ENCODE assay signal across 12 cellular contexts in genomic region chr7:8133188-8133848, GRCh38.
DNase-seq lines count a peak whose midpoint lies in the region; ATAC-seq, FAIRE-seq and TF ChIP-seq lines count a peak whose summit lies in the region.
"Had no signal": no experiment of that assay in that cellular context is flagged by ENCODE, and none has a peak within 500 bp of the region (broad histone marks: within the 10 kb centered on the region; RNA-seq: fewer than 3 reads in every experiment).

No MANE protein-coding gene starts in this region.

- H3K36me3 ChIP-seq in kidney (ENCODE audit: control insufficient read depth in 1 of 2, insufficient read depth in 2 of 2, low read length in 2 of 2) (peaks cover 0 to 5% of the 10 kb centered on the region in 2 donors), tibial nerve (no peaks in the 10 kb centered on the region)
- H3K36me3 ChIP-seq: BLaER1 had no signal

- H3K4me1 ChIP-seq in kidney (ENCODE audit: control insufficient read depth in 1 of 2, insufficient read depth in 1 of 2, low read depth in 1 of 2, low read length in 2 of 2) (peaks cover 14 to 45% of the 10 kb centered on the region in 2 donors), tibial nerve (no peaks in the 10 kb centered on the region)

- no peak for TF ChIP-seq CTCF in kidney (IDR thresholded peaks at IDR 0.05; ENCODE audit: borderline replicate concordance, extremely low read depth, insufficient read depth)
- no peak for TF ChIP-seq CTCF in tibial nerve (IDR thresholded peaks at IDR 0.05)

- TF ChIP-seq EP300 in tibial nerve (IDR thresholded peaks at IDR 0.05): no peak

- DNase-seq in kidney (no peak), HPDE6-E6E7 (ENCODE audit: extremely low spot score) (no peak), OCI-M1 (lab: John Stamatoyannopoulos, UW) (no peak), tibial nerve (ENCODE audit: low spot score in 2 of 2) (no peak), sciatic nerve (ENCODE audit: low spot score) (no peak)
- DNase-seq: GF-D8, NCI-H187 treated with DMSO at 0.1 percent for 48 hours had no signal

- TF ChIP-seq POLR2A in GM18505 (IDR thresholded peaks at IDR 0.05; ENCODE audit: borderline replicate concordance, extremely low read depth, insufficient read depth, insufficient read length) (no peak), tibial nerve (IDR thresholded peaks at IDR 0.05) (no peak)

- H3K9me3 ChIP-seq in kidney (ENCODE audit: control insufficient read depth in 1 of 2, low read length in 2 of 2): no peaks in the 10 kb centered on the region
- no peaks in the 10 kb centered on the region for H3K9me3 ChIP-seq in tibial nerve
- H3K9me3 ChIP-seq: BLaER1 had no signal

- H3K4me3 ChIP-seq in kidney (ENCODE audit: low read length in 2 of 2): no peak overlapping the region
- no peak overlapping the region for H3K4me3 ChIP-seq in tibial nerve
- H3K4me3 ChIP-seq: BLaER1 had no signal

- no peak overlapping the region for H3K9ac ChIP-seq in kidney (ENCODE audit: low read length in 2 of 2)
- H3K9ac ChIP-seq: BLaER1 had no signal

- no peak for FAIRE-seq in kidney (lab: Jason Lieb, UNC)
- FAIRE-seq: TTC549 had no signal

- H3K27ac ChIP-seq in kidney (ENCODE audit: low read depth in 2 of 2, low read length in 2 of 2) (peak overlapping the region; percentile 49 to 61), tibial nerve (no peak overlapping the region)
- H3K27ac ChIP-seq: BLaER1 had no signal

- intact Hi-C loops in kidney (cut with DNase I): no loop called here
- intact Hi-C loops in sciatic nerve (cut with DNase I): no loop called here

- no peaks in the 10 kb centered on the region for H3K27me3 ChIP-seq in tibial nerve
- H3K27me3 ChIP-seq: BLaER1 had no signal

- WGBS in tibial nerve, 2 donors: 88 to 95% methylated on average over 2 of the region's 2 CpGs

- ATAC-seq in GM18505 (IDR thresholded peaks at IDR 0.05; ENCODE audit: unreplicated experiment) (peak; percentile 26), GM21528 (IDR thresholded peaks at IDR 0.05; ENCODE audit: low FRiP score, unreplicated experiment) (peak; percentile 29), HG03571 (IDR thresholded peaks at IDR 0.05; ENCODE audit: unreplicated experiment) (peak; percentile 27), sciatic nerve (no peak)

Comparison
In these comparisons a context has a peak if more than half of its experiments do, and no peak if none do; other contexts are left out.
1. H3K27ac ChIP-seq: peak in kidney (2 of 2); none in tibial nerve (0 of 4).